1 cellular context compared by ENCODE assay signal in the genomic region with DNA sequence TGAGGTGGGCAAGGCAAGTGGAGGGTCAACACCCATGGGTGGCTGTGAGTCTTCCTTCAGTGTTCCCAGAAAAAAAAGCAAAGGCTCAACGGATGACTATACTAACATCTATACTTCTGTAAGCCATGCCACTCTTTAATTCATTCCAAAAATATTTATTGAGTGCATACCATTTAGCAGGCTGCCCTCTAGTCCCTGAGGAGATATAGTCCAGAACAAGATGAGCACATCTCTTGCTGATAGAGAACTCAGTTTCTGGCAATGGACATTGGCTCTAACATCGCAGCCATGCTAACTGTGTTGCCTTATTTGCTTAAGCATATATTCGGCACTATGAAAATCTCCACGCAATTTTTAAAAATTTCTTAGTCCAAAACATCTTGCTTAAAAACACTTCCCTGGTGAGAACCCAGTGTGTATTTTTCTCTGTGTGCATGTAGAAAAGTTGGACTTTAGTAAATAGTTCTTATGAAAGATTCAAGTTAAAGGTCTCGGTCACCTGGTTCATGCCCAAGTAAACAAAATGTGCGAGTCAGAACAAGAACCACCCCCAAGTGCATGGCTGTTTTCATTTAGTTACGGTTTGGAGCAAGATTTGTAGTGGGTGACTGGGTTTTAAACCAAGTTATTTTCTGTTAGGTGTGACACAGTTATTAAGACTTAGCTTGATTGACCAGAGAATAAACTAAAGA.
TF ChIP-seq lines count a peak whose summit lies in the region.

No MANE protein-coding gene starts in this region.

TF ChIP-seq in HepG2, 621 proteins besides CTCF, POLR2A, EP300 and RAD21 (continued from another document and continues in another):
- TF ChIP-seq, protein P1, sequence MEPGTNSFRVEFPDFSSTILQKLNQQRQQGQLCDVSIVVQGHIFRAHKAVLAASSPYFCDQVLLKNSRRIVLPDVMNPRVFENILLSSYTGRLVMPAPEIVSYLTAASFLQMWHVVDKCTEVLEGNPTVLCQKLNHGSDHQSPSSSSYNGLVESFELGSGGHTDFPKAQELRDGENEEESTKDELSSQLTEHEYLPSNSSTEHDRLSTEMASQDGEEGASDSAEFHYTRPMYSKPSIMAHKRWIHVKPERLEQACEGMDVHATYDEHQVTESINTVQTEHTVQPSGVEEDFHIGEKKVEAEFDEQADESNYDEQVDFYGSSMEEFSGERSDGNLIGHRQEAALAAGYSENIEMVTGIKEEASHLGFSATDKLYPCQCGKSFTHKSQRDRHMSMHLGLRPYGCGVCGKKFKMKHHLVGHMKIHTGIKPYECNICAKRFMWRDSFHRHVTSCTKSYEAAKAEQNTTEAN (CRISPR knock-in tag; conservative IDR thresholded peaks at IDR 0.05): peak; percentile 60; the same call in 1 of the 2 replicates
- peak; percentile 20; the same call in 1 of the 2 replicates for TF ChIP-seq HDAC1 (CRISPR knock-in tag; IDR thresholded peaks at IDR 0.05)
- peak; percentile 78; the same call in 1 of the 2 replicates for TF ChIP-seq FOXK1 (CRISPR knock-in tag; IDR thresholded peaks at IDR 0.05; ENCODE audit: borderline replicate concordance, low read depth)
- TF ChIP-seq ZNF615 (CRISPR knock-in tag; IDR thresholded peaks at IDR 0.05; ENCODE audit: borderline replicate concordance): no peak
- no peak for TF ChIP-seq NFYB (CRISPR knock-in tag; IDR thresholded peaks at IDR 0.05)
- no peak for TF ChIP-seq RFXANK (CRISPR knock-in tag; IDR thresholded peaks at IDR 0.05)
- no peak for TF ChIP-seq EED (CRISPR knock-in tag; IDR thresholded peaks at IDR 0.05)
- peak; percentile 71; the same call in 1 of the 2 replicates for TF ChIP-seq FOXJ3 (CRISPR knock-in tag; IDR thresholded peaks at IDR 0.05; ENCODE audit: borderline replicate concordance)
- peak; percentile 86 for TF ChIP-seq GATAD2A (CRISPR knock-in tag; IDR thresholded peaks at IDR 0.05)
- TF ChIP-seq HNF4G (IDR thresholded peaks at IDR 0.05; ENCODE audit: borderline replicate concordance, low read depth, low read length): peak; percentile 41; the same call in 1 of the 2 replicates
- TF ChIP-seq HNF4G (CRISPR knock-in tag; IDR thresholded peaks at IDR 0.05; ENCODE audit: borderline replicate concordance, low read depth): no peak
- 0 out of 2 replicates have a peak, but pooled peaks have one; percentile 23 for TF ChIP-seq MEF2D (CRISPR knock-in tag; IDR thresholded peaks at IDR 0.05)
- TF ChIP-seq ZZZ3 (CRISPR knock-in tag; IDR thresholded peaks at IDR 0.05; ENCODE audit: borderline replicate concordance): no peak
- peak; percentile 73 for TF ChIP-seq HNF4A (CRISPR knock-in tag; IDR thresholded peaks at IDR 0.05)
- TF ChIP-seq ATF4 (CRISPR knock-in tag; IDR thresholded peaks at IDR 0.05): no peak
- no peak for TF ChIP-seq BRF2 (CRISPR knock-in tag; IDR thresholded peaks at IDR 0.05)
- peak; percentile 89 for TF ChIP-seq RXRB (CRISPR knock-in tag; IDR thresholded peaks at IDR 0.05; ENCODE audit: borderline replicate concordance)
- TF ChIP-seq, protein P2, sequence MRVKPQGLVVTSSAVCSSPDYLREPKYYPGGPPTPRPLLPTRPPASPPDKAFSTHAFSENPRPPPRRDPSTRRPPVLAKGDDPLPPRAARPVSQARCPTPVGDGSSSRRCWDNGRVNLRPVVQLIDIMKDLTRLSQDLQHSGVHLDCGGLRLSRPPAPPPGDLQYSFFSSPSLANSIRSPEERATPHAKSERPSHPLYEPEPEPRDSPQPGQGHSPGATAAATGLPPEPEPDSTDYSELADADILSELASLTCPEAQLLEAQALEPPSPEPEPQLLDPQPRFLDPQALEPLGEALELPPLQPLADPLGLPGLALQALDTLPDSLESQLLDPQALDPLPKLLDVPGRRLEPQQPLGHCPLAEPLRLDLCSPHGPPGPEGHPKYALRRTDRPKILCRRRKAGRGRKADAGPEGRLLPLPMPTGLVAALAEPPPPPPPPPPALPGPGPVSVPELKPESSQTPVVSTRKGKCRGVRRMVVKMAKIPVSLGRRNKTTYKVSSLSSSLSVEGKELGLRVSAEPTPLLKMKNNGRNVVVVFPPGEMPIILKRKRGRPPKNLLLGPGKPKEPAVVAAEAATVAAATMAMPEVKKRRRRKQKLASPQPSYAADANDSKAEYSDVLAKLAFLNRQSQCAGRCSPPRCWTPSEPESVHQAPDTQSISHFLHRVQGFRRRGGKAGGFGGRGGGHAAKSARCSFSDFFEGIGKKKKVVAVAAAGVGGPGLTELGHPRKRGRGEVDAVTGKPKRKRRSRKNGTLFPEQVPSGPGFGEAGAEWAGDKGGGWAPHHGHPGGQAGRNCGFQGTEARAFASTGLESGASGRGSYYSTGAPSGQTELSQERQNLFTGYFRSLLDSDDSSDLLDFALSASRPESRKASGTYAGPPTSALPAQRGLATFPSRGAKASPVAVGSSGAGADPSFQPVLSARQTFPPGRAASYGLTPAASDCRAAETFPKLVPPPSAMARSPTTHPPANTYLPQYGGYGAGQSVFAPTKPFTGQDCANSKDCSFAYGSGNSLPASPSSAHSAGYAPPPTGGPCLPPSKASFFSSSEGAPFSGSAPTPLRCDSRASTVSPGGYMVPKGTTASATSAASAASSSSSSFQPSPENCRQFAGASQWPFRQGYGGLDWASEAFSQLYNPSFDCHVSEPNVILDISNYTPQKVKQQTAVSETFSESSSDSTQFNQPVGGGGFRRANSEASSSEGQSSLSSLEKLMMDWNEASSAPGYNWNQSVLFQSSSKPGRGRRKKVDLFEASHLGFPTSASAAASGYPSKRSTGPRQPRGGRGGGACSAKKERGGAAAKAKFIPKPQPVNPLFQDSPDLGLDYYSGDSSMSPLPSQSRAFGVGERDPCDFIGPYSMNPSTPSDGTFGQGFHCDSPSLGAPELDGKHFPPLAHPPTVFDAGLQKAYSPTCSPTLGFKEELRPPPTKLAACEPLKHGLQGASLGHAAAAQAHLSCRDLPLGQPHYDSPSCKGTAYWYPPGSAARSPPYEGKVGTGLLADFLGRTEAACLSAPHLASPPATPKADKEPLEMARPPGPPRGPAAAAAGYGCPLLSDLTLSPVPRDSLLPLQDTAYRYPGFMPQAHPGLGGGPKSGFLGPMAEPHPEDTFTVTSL (CRISPR knock-in tag; IDR thresholded peaks at IDR 0.05; ENCODE audit: borderline replicate concordance): peak; percentile 91; the same call in 1 of the 2 replicates
- TF ChIP-seq, protein P3, sequence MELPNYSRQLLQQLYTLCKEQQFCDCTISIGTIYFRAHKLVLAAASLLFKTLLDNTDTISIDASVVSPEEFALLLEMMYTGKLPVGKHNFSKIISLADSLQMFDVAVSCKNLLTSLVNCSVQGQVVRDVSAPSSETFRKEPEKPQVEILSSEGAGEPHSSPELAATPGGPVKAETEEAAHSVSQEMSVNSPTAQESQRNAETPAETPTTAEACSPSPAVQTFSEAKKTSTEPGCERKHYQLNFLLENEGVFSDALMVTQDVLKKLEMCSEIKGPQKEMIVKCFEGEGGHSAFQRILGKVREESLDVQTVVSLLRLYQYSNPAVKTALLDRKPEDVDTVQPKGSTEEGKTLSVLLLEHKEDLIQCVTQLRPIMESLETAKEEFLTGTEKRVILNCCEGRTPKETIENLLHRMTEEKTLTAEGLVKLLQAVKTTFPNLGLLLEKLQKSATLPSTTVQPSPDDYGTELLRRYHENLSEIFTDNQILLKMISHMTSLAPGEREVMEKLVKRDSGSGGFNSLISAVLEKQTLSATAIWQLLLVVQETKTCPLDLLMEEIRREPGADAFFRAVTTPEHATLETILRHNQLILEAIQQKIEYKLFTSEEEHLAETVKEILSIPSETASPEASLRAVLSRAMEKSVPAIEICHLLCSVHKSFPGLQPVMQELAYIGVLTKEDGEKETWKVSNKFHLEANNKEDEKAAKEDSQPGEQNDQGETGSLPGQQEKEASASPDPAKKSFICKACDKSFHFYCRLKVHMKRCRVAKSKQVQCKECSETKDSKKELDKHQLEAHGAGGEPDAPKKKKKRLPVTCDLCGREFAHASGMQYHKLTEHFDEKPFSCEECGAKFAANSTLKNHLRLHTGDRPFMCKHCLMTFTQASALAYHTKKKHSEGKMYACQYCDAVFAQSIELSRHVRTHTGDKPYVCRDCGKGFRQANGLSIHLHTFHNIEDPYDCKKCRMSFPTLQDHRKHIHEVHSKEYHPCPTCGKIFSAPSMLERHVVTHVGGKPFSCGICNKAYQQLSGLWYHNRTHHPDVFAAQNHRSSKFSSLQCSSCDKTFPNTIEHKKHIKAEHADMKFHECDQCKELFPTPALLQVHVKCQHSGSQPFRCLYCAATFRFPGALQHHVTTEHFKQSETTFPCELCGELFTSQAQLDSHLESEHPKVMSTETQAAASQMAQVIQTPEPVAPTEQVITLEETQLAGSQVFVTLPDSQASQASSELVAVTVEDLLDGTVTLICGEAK (IDR thresholded peaks at IDR 0.05): no peak
- TF ChIP-seq, protein P3 (CRISPR knock-in tag; IDR thresholded peaks at IDR 0.05): no peak
- TF ChIP-seq ZBED4 (CRISPR knock-in tag; IDR thresholded peaks at IDR 0.05; ENCODE audit: borderline replicate concordance): peak; percentile 71; the same call in 1 of the 2 replicates
- TF ChIP-seq, protein P4, sequence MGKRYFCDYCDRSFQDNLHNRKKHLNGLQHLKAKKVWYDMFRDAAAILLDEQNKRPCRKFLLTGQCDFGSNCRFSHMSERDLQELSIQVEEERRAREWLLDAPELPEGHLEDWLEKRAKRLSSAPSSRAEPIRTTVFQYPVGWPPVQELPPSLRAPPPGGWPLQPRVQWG (CRISPR knock-in tag; IDR thresholded peaks at IDR 0.05; ENCODE audit: borderline replicate concordance, low read depth): no peak
- TF ChIP-seq SKI (IDR thresholded peaks at IDR 0.05; ENCODE audit: partially characterized antibody): peak; percentile 96
- TF ChIP-seq HMG20A (CRISPR knock-in tag; IDR thresholded peaks at IDR 0.05; ENCODE audit: borderline replicate concordance): peak; percentile 66; the same call in 1 of the 2 replicates
- TF ChIP-seq ZNF672 (CRISPR knock-in tag; IDR thresholded peaks at IDR 0.05): no peak
- TF ChIP-seq ZNF329 (CRISPR knock-in tag; IDR thresholded peaks at IDR 0.05; ENCODE audit: low read depth): no peak
- TF ChIP-seq CREM (IDR thresholded peaks at IDR 0.05): peak; percentile 38; the same call in 1 of the 2 replicates
- TF ChIP-seq CREM (CRISPR knock-in tag; IDR thresholded peaks at IDR 0.05): no peak
- TF ChIP-seq PHF21A (CRISPR knock-in tag; IDR thresholded peaks at IDR 0.05): 0 out of 2 replicates have a peak, but pooled peaks have one; percentile 30
